ENCODE assay signal across 1 cellular context in genomic region chr21:45013271-45013841, GRCh38.
TF ChIP-seq lines count a peak whose summit lies in the region.

No MANE protein-coding gene starts in this region.

TF ChIP-seq in GM23338, 12 proteins besides CTCF, POLR2A, EP300 and RAD21 (continued from another document):
- no peak for TF ChIP-seq REST (IDR thresholded peaks at IDR 0.05; ENCODE audit: unreplicated experiment)
